In genomic region chr21:44353200-44353970, GRCh38 we compare ENCODE assay signal across 9 cellular contexts. TPM values are rescaled to one million over a fixed set of nuclear protein-coding genes. Genes with fewer than 3 reads are reported as not detected.
DNase-seq lines count a peak whose midpoint lies in the region; ATAC-seq and TF ChIP-seq lines count a peak whose summit lies in the region.
"Had no signal": no experiment of that assay in that cellular context is flagged by ENCODE, and none has a peak within 500 bp of the region (broad histone marks: within the 10 kb centered on the region; RNA-seq: fewer than 3 reads in every experiment).

TRPM2 (plus strand) TSS chr21:44353621; CDS start chr21:44353701, 80 bp downstream.

- H3K4me1 ChIP-seq in psoas muscle = no peaks in the 10 kb centered on the region

- H3K4me3 ChIP-seq in coronary artery (peak within 1 kb of the TSS; percentile 38), psoas muscle (peak within 1 kb of the TSS; percentile 41)

- H3K27me3 ChIP-seq in psoas muscle (ENCODE audit: insufficient read depth in 3 of 3, low read length in 2 of 3) = peaks cover 0 to 50% (median 19%) of the 10 kb centered on the region in 3 donors

- no peaks in the 10 kb centered on the region for H3K9me3 ChIP-seq in psoas muscle

- DNase-seq in NCI-H510A treated with DMSO at 0.1 percent for 48 hours (lab: John Stamatoyannopoulos, UW) (peak; percentile 12), NCI-H510A (lab: John Stamatoyannopoulos, UW) (no peak), OCI-M1 (lab: John Stamatoyannopoulos, UW) (peak; percentile 56), coronary artery (ENCODE audit: low spot score) (no peak), psoas muscle (peak; percentile 71 to 88), NCI-H146 treated with DMSO at 0.1 percent for 48 hours (lab: John Stamatoyannopoulos, UW; ENCODE audit: unreplicated experiment) (no peak), kidney glomerular epithelial cell (lab: John Stamatoyannopoulos, UW) (no peak), cerebellar nuclear complex (lab: John Stamatoyannopoulos, UW) (no peak)

- H3K36me3 ChIP-seq in psoas muscle (ENCODE audit: insufficient read depth in 1 of 2, low read depth in 1 of 2) = no peaks in the 10 kb centered on the region

- no peak for TF ChIP-seq CTCF in coronary artery (IDR thresholded peaks at IDR 0.05)
- no peak for TF ChIP-seq CTCF in psoas muscle (IDR thresholded peaks at IDR 0.05)

- H3K27ac ChIP-seq in coronary artery (peak within 1 kb of the TSS in 1 of 2 donors; percentile 72), psoas muscle (peak within 1 kb of the TSS; percentile 36)

- intact Hi-C loops in psoas muscle (cut with DNase I) = no loop called here

- peak; percentile 46 to 78 (median 62) for ATAC-seq in psoas muscle

- 43 to 48% (median 47%) methylated on average over 21 of the region's 21 CpGs for WGBS in psoas muscle, 3 donors

RNA-seq across cellular contexts. Expression of gene TRPM2, which starts in this region (rescaled TPM):
- 1 to 10 TPM in 1 of 4 donors, under 1 TPM in 3; 0.69 to 1.7 (median 0.84) TPM for total RNA-seq in psoas muscle
- polyA plus RNA-seq in psoas muscle = under 1 TPM; 0.08 to 0.76 (median 0.31) TPM
- polyA plus RNA-seq: AG04450 had no signal

Comparison
In these comparisons a context has a peak if more than half of its experiments do, and no peak if none do; other contexts are left out.
1. DNase-seq: peak in NCI-H510A treated with DMSO at 0.1 percent for 48 hours (single experiment), OCI-M1 (single experiment) and psoas muscle (2 of 2); none in NCI-H510A (single experiment), coronary artery (single experiment), NCI-H146 treated with DMSO at 0.1 percent for 48 hours (single experiment), kidney glomerular epithelial cell (single experiment) and cerebellar nuclear complex (0 of 2).